8 cellular contexts compared by ENCODE assay signal in genomic region chr19:16185123-16185924, GRCh38. TPM values are rescaled to one million over a fixed set of nuclear protein-coding genes. Genes with fewer than 3 reads are reported as not detected.
DNase-seq lines count a peak whose midpoint lies in the region; ATAC-seq and TF ChIP-seq lines count a peak whose summit lies in the region.

Gene FAM32A (plus strand): TSS chr19:16185410. CDS start chr19:16185443, 33 bp downstream.

- ATAC-seq in HG02759 (IDR thresholded peaks at IDR 0.05; ENCODE audit: unreplicated experiment) = peak; percentile 91
- ATAC-seq in Right ventricle myocardium inferior = peak; percentile 98

- WGBS in ovary, 3 donors = 0% methylated on average over 51 of the region's 51 CpGs
- 0 to 1% methylated on average over 50 of the region's 51 CpGs for WGBS in thyroid gland, 2 donors

- DNase-seq in GM12865 (ENCODE audit: low read depth) (peak; percentile 100), NCI-H1417 (lab: John Stamatoyannopoulos, UW) (peak; percentile 94 to 100 (median 99)), SW 1271 (lab: John Stamatoyannopoulos, UW) (peak; percentile 96 to 97), Right ventricle myocardium inferior (ENCODE audit: missing footprints) (peak; percentile 99), ovary (peak; percentile 99 to 100 (median 99)), thyroid gland (peak; percentile 99 to 100)
- DNase-seq in activated naive CD8-positive, alpha-beta T cell treated with anti-CD3 and anti-CD28 coated beads, Interleukin-2, amount 50 U/mL, for 16 hours (ENCODE audit: low read depth, low spot score) = peak; percentile 98

- H3K4me3 ChIP-seq in GM12865 (ENCODE audit: low read depth, low read length) = peak within 1 kb of the TSS; percentile 99
- peak within 1 kb of the TSS; percentile 63 for H3K4me3 ChIP-seq in ovary
- H3K4me3 ChIP-seq in thyroid gland (replicated peaks in 1 of 3) = peak within 1 kb of the TSS; percentile 42 to 91 (median 72)

- H3K4me1 ChIP-seq in ovary (ENCODE audit: insufficient read depth) (no peaks in the 10 kb centered on the region), thyroid gland (peaks cover 13 to 14% of the 10 kb centered on the region in 2 donors)

- H3K9me3 ChIP-seq in ovary = no peaks in the 10 kb centered on the region
- no peaks in the 10 kb centered on the region for H3K9me3 ChIP-seq in thyroid gland

- TF ChIP-seq POLR2A in ovary (IDR thresholded peaks at IDR 0.05) (peak; percentile 53), thyroid gland (IDR thresholded peaks at IDR 0.05) (peak in 1 of 2 donors; percentile 70)

- TF ChIP-seq EP300 in ovary (IDR thresholded peaks at IDR 0.05) = no peak

- H3K27me3 ChIP-seq in ovary = no peaks in the 10 kb centered on the region
- H3K27me3 ChIP-seq in thyroid gland = no peaks in the 10 kb centered on the region

- no peaks in the 10 kb centered on the region for H3K36me3 ChIP-seq in ovary
- H3K36me3 ChIP-seq in thyroid gland = peaks cover 11 to 13% of the 10 kb centered on the region in 2 donors

- H3K27ac ChIP-seq in ovary (peak within 1 kb of the TSS in 1 of 2 donors; percentile 26), thyroid gland (peak within 1 kb of the TSS in 2 of 3 donors; percentile 37)

- intact Hi-C loops in Right ventricle myocardium inferior (cut with DNase I) = loop anchor here (1.0 to 2.0 kb wide), 2 partner anchors 11 to 73 kb away; no protein-coding TSS in a partner anchor
- intact Hi-C loops in ovary (cut with DNase I) = loop anchor here in 2 of 4 donors (2.0 to 10.0 kb wide), 2 partner anchors 71 to 145 kb away; partner anchors contain the start of gene RAB8A (in 1 of the 2)
- intact Hi-C loops in thyroid gland (cut with DNase I) = no loop called here

- TF ChIP-seq CTCF in GM12865 (IDR thresholded peaks at IDR 0.05; ENCODE audit: insufficient read depth, low read depth, low read length, missing control alignments) (no peak), ovary (IDR thresholded peaks at IDR 0.05) (peak; percentile 14 to 41 (median 26)), thyroid gland (IDR thresholded peaks at IDR 0.05) (peak in 4 of 6 experiments; percentile 27 to 61 (median 48))

RNA-seq across cellular contexts. Expression of gene FAM32A, which starts in this region (rescaled TPM):
- total RNA-seq in Right ventricle myocardium inferior (38.8 TPM), ovary (10 to 100 TPM; 37.9 to 62.6 (median 43.7) TPM), thyroid gland (10 to 100 TPM; 67.9 to 93.9 (median 87.9) TPM)
- 10 to 100 TPM; 62.7 to 68.6 TPM for polyA plus RNA-seq in ovary
